8 cellular contexts compared by ENCODE assay signal in the genomic region with DNA sequence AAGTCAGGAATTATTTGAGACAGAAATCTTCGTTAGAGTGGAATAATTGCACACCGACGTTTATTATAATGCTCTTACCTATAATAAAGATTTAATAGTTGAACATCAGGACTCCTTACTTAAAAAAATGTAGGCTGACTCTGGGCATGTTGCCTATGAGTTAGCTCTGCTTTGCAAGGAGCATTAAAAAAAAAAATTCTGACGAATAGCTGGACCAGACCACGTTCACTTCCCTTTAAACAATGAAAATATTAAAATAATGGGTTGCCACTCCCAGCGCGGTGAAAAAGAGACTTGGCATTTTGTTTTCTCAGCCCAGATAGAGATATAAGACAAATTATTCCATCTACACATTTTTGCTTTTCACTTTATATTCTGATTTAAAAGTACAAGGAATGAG. TPM values are rescaled to one million over a fixed set of nuclear protein-coding genes. Genes with fewer than 3 reads are reported as not detected.
DNase-seq lines count a peak whose midpoint lies in the region; ATAC-seq and TF ChIP-seq lines count a peak whose summit lies in the region.

No MANE protein-coding gene starts in this region.

- peak overlapping the region; percentile 80 for H3K4me2 ChIP-seq in trophoblast cell (ENCODE audit: low read length)

- no peak overlapping the region for H3K14ac ChIP-seq in trophoblast cell (ENCODE audit: low read length)

- peaks cover 4% of the 10 kb centered on the region for H3K79me2 ChIP-seq in trophoblast cell (ENCODE audit: control insufficient read depth, insufficient read depth, low read length, poor library complexity)

- TF ChIP-seq CTCF in esophagus squamous epithelium (IDR thresholded peaks at IDR 0.05) (no peak), omental fat pad (IDR thresholded peaks at IDR 0.05) (no peak)

- WGBS in esophagus squamous epithelium, 2 donors: 0 to 1% methylated on average over 7 of the region's 7 CpGs
- WGBS in trophoblast cell (ENCODE audit: extremely low coverage, insufficient coverage, insufficient read length): no CpG with 5 or more reads among the region's 7 CpGs

- peaks cover 0 to 47% (median 24%) of the 10 kb centered on the region in 3 donors for H3K4me1 ChIP-seq in esophagus squamous epithelium
- peaks cover 0 to 2% of the 10 kb centered on the region in 2 experiments for H3K4me1 ChIP-seq in trophoblast cell (ENCODE audit: control insufficient read depth in 1 of 2, insufficient read depth in 2 of 2, low read length in 2 of 2)

- no peak overlapping the region for H3K4ac ChIP-seq in trophoblast cell (ENCODE audit: low read depth, low read length)

- no peak overlapping the region for H2BK5ac ChIP-seq in trophoblast cell (ENCODE audit: low read depth, low read length, poor library complexity)

- intact Hi-C loops in esophagus squamous epithelium (cut with DNase I): loop anchor here (2.0 to 10.0 kb wide), 3 partner anchors 50 to 173 kb away; partner anchors contain the start of genes KLHL28, MIS18BP1, PRPF39 and TOGARAM1

- no peak overlapping the region for H4K91ac ChIP-seq in trophoblast cell (ENCODE audit: low read depth, low read length)

- DNase-seq in NCI-H510A treated with DMSO at 0.1 percent for 48 hours (lab: John Stamatoyannopoulos, UW) (peak; percentile 62), NCI-H510A (lab: John Stamatoyannopoulos, UW) (no peak), RPMI7951 (ENCODE audit: low read depth) (peak; percentile 2), esophagus squamous epithelium (lab: John Stamatoyannopoulos, UW) (no peak), trophoblast cell (peak in 1 of 2 donors; percentile 40), NCI-H1417 treated with DMSO at 0.1 percent for 48 hours (lab: John Stamatoyannopoulos, UW) (no peak), SIG-M5 treated with dmso at 0.1 percent for 504 hours (lab: John Stamatoyannopoulos, UW; ENCODE audit: unreplicated experiment) (no peak), omental fat pad (ENCODE audit: low spot score) (no peak)

- peak overlapping the region; percentile 58 to 96 (median 81) for H3K4me3 ChIP-seq in esophagus squamous epithelium
- H3K4me3 ChIP-seq in trophoblast cell (ENCODE audit: low read depth, low read length): no peak overlapping the region

- H4K12ac ChIP-seq in trophoblast cell (ENCODE audit: low read depth, low read length): no peak overlapping the region

- no peak overlapping the region for H4K8ac ChIP-seq in trophoblast cell (ENCODE audit: low read depth, low read length)

- no peak overlapping the region for H3K18ac ChIP-seq in trophoblast cell (ENCODE audit: low read length)

- H2AK5ac ChIP-seq in trophoblast cell (ENCODE audit: low read length): no peak overlapping the region

- no peaks in the 10 kb centered on the region for H3K27me3 ChIP-seq in esophagus squamous epithelium
- H3K27me3 ChIP-seq in trophoblast cell (ENCODE audit: insufficient read depth, low read length): no peaks in the 10 kb centered on the region

- H2AFZ ChIP-seq in trophoblast cell (ENCODE audit: insufficient read depth, low read length, poor library complexity): no peak overlapping the region

- TF ChIP-seq POLR2A in esophagus squamous epithelium (IDR thresholded peaks at IDR 0.05): no peak

- peaks cover 6% of the 10 kb centered on the region for H3K79me1 ChIP-seq in trophoblast cell (ENCODE audit: low read length)

- H3K23ac ChIP-seq in trophoblast cell (ENCODE audit: low read length): no peak overlapping the region

- H3K36me3 ChIP-seq in esophagus squamous epithelium (no peaks in the 10 kb centered on the region), trophoblast cell (ENCODE audit: control insufficient read depth in 1 of 2, insufficient read depth in 2 of 2, low read length in 2 of 2) (no peaks in the 10 kb centered on the region)

- H2BK12ac ChIP-seq in trophoblast cell (ENCODE audit: low read length): no peak overlapping the region

- H3K27ac ChIP-seq in esophagus squamous epithelium (peak overlapping the region; percentile 82 to 94 (median 93)), trophoblast cell (ENCODE audit: low read depth, low read length) (no peak overlapping the region)

- ATAC-seq in omental fat pad (ENCODE audit: low FRiP score): no peak

- no peak overlapping the region for H2BK120ac ChIP-seq in trophoblast cell (ENCODE audit: insufficient read depth, low read length, poor library complexity)

- H3K9ac ChIP-seq in trophoblast cell (ENCODE audit: low read length): no peak overlapping the region

- H3K9me3 ChIP-seq in esophagus squamous epithelium (no peaks in the 10 kb centered on the region), trophoblast cell (ENCODE audit: insufficient read depth, low read depth, low read length) (no peaks in the 10 kb centered on the region)

RNA-seq across cellular contexts. Expression of gene FANCM, which starts 0.5 kb away (rescaled TPM):
- 11.6 and 13.3 TPM in 2 replicates for total RNA-seq in RPMI7951 (2014; rRNA removed; shearing (Covaris generic))
- total RNA-seq in esophagus squamous epithelium (1 to 10 TPM; 4.4 to 6.8 (median 5.6) TPM), omental fat pad (10 to 100 TPM in 1 of 4 donors, 1 to 10 TPM in 3; 3.6 to 16.7 (median 4.8) TPM)
- polyA plus RNA-seq in trophoblast cell (2013): 3.1 and 3.2 TPM in 2 replicates

RNA-seq across cellular contexts. Expression of gene FKBP3, which starts 0.9 kb away (rescaled TPM):
- total RNA-seq in RPMI7951 (2014; rRNA removed; shearing (Covaris generic)): 46.0 and 46.6 TPM in 2 replicates
- total RNA-seq in esophagus squamous epithelium (10 to 100 TPM; 28.8 to 44.9 (median 37.9) TPM), omental fat pad (10 to 100 TPM; 18.6 to 37.7 (median 23.7) TPM)
- 81.0 and 85.4 TPM in 2 replicates for polyA plus RNA-seq in trophoblast cell (2013)

RNA-seq across cellular contexts. Expression of gene PRPF39, which starts 51.3 kb away (rescaled TPM):
- 20.4 and 24.9 TPM in 2 replicates for total RNA-seq in RPMI7951 (2014; rRNA removed; shearing (Covaris generic))
- total RNA-seq in esophagus squamous epithelium (10 to 100 TPM in 3 of 4 donors, 1 to 10 TPM in 1; 6.9 to 39.9 (median 19.2) TPM), omental fat pad (10 to 100 TPM; 23.1 to 32.2 (median 27.7) TPM)
- 23.0 and 23.1 TPM in 2 replicates for polyA plus RNA-seq in trophoblast cell (2013)

Comparison
In these comparisons a context has a peak if more than half of its experiments do, and no peak if none do; other contexts are left out.
1. DNase-seq: peak in NCI-H510A treated with DMSO at 0.1 percent for 48 hours (single experiment) and RPMI7951 (single experiment); none in NCI-H510A (single experiment), esophagus squamous epithelium (single experiment), NCI-H1417 treated with DMSO at 0.1 percent for 48 hours (single experiment), SIG-M5 treated with dmso at 0.1 percent for 504 hours (single experiment) and omental fat pad (single experiment).